ENCODE assay signal across 9 cellular contexts in the genomic region with DNA sequence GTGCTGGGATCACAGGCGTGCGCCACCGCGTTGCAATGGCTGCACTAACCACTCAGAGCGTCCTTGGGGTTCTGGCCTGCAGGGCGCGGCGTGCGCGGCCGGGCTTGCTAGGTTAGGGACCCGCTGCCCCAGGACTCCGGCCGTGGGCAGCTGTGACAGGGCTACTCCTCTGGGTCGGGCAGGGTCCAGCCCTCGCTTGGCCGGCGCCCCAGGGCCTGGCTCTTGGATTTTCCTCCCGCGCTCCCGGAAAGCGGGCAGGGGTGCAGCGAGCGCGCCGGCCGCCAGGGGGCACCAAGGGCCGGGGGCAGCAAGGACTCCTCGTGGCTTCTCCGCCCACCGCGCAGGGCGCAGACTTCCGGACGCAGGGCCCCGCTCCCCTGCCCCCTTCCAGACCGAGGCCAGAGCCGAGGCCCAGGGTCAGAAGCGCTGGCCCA.
DNase-seq lines count a peak whose midpoint lies in the region; ATAC-seq and TF ChIP-seq lines count a peak whose summit lies in the region.
"Had no signal": no experiment of that assay in that cellular context is flagged by ENCODE, and none has a peak within 500 bp of the region (broad histone marks: within the 10 kb centered on the region; RNA-seq: fewer than 3 reads in every experiment).

No MANE protein-coding gene starts in this region.

- DNase-seq in activated CD4-positive, alpha-beta T cell treated with anti-CD3 and anti-CD28 coated beads, Interleukin-2, amount 50 U/mL, for 48 hours, result peak; percentile 29 to 43
- DNase-seq in foreskin fibroblast (peak in 1 of 2 donors; percentile 17), NCI-H2196 treated with DMSO at 0.1 percent for 48 hours (lab: John Stamatoyannopoulos, UW; ENCODE audit: unreplicated experiment) (no peak)
- DNase-seq in stimulated activated CD4-positive, alpha-beta T cell treated with anti-CD3 and anti-CD28 coated beads, Interleukin-1b, Interleukin-23, amount 100 ng/mL, for 48 hours, result peak; percentile 23
- DNase-seq: NCI-H510A treated with DMSO at 0.1 percent for 48 hours had no signal

- ATAC-seq in HG02840 (IDR thresholded peaks at IDR 0.05; ENCODE audit: low FRiP score, unreplicated experiment) (no peak), GM21723 (IDR thresholded peaks at IDR 0.05; ENCODE audit: unreplicated experiment) (no peak)
- ATAC-seq: sciatic nerve had no signal

- TF ChIP-seq CTCF in GM12873 (IDR thresholded peaks at IDR 0.05; ENCODE audit: insufficient read depth, low read depth, low read length, missing control alignments), result peak; percentile 35
- peak; percentile 28 for TF ChIP-seq CTCF in foreskin fibroblast (IDR thresholded peaks at IDR 0.05; ENCODE audit: low read depth, low read length)

- no peak overlapping the region for H3K4me3 ChIP-seq in foreskin fibroblast (ENCODE audit: low read depth in 1 of 2, low read length in 2 of 2)
